11 cellular contexts compared by ENCODE assay signal in genomic region chr12:14841761-14842160, GRCh38. TPM values are rescaled to one million over a fixed set of nuclear protein-coding genes. Genes with fewer than 3 reads are reported as not detected.
DNase-seq lines count a peak whose midpoint lies in the region; ATAC-seq and TF ChIP-seq lines count a peak whose summit lies in the region.
"Had no signal": no experiment of that assay in that cellular context is flagged by ENCODE, and none has a peak within 500 bp of the region (broad histone marks: within the 10 kb centered on the region; RNA-seq: fewer than 3 reads in every experiment).

No MANE protein-coding gene starts in this region.

- no peak overlapping the region for H3K27ac Mint-ChIP-seq in activated CD8-positive, alpha-beta T cell treated with anti-CD3 and anti-CD28 coated beads for 36 hours
- no peak overlapping the region for H3K27ac Mint-ChIP-seq in stimulated activated effector memory CD8-positive, alpha-beta T cell treated with anti-CD3 and anti-CD28 coated beads, Interleukin-12 subunit alpha, Interleukin-12 subunit beta, amount 100 ng/mL, for 72 hours
- H3K27ac Mint-ChIP-seq: activated naive CD4-positive, alpha-beta T cell treated with anti-CD3 and anti-CD28 coated beads, Interleukin-2, amount 10 ng/mL, durations not matched to agents 7 days and 5 days; T-helper 1 cell treated with Interleukin-12 subunit alpha and Interleukin-12 subunit beta and Interleukin-4 antibody, amounts not matched to agents 30 μg/mL and 1 μg/mL, for 36 hours had no signal

- H3K27me3 ChIP-seq in right cardiac atrium (ENCODE audit: control insufficient read depth, insufficient read depth) = no peaks in the 10 kb centered on the region

- H3K9me3 Mint-ChIP-seq in activated CD8-positive, alpha-beta T cell treated with anti-CD3 and anti-CD28 coated beads for 36 hours = no peaks in the 10 kb centered on the region
- H3K9me3 Mint-ChIP-seq in stimulated activated effector memory CD8-positive, alpha-beta T cell treated with anti-CD3 and anti-CD28 coated beads, Interleukin-12 subunit alpha, Interleukin-12 subunit beta, amount 100 ng/mL, for 72 hours = no peaks in the 10 kb centered on the region
- H3K9me3 Mint-ChIP-seq: activated naive CD4-positive, alpha-beta T cell treated with anti-CD3 and anti-CD28 coated beads, Interleukin-2, amount 10 ng/mL, durations not matched to agents 7 days and 5 days; T-helper 1 cell treated with Interleukin-12 subunit alpha and Interleukin-12 subunit beta and Interleukin-4 antibody, amounts not matched to agents 30 μg/mL and 1 μg/mL, for 36 hours had no signal

- H3K4me3 ChIP-seq in astrocyte of the spinal cord (ENCODE audit: low read depth, low read length) (no peak overlapping the region), right cardiac atrium (ENCODE audit: low read length) (peak overlapping the region; percentile 80)

- 18% methylated on average over 3 of the region's 3 CpGs for WGBS in right cardiac atrium

- intact Hi-C loops in right cardiac atrium (cut with DNase I) = loop anchor here in 2 of 4 donors (5.0 to 10.0 kb wide), 2 partner anchors 67 to 151 kb away; a partner anchor contains a TSS
- intact Hi-C loops in activated CD8-positive, alpha-beta T cell treated with anti-CD3 and anti-CD28 coated beads for 36 hours (cut with micrococcal nuclease) = no loop called here

- peaks cover 6% of the 10 kb centered on the region for H3K27me3 Mint-ChIP-seq in activated CD8-positive, alpha-beta T cell treated with anti-CD3 and anti-CD28 coated beads for 36 hours

- H3K36me3 Mint-ChIP-seq in activated CD8-positive, alpha-beta T cell treated with anti-CD3 and anti-CD28 coated beads for 36 hours (ENCODE audit: low read depth) = no peaks in the 10 kb centered on the region
- H3K36me3 Mint-ChIP-seq in stimulated activated effector memory CD8-positive, alpha-beta T cell treated with anti-CD3 and anti-CD28 coated beads, Interleukin-12 subunit alpha, Interleukin-12 subunit beta, amount 100 ng/mL, for 72 hours = no peaks in the 10 kb centered on the region
- H3K36me3 Mint-ChIP-seq: activated naive CD4-positive, alpha-beta T cell treated with anti-CD3 and anti-CD28 coated beads, Interleukin-2, amount 10 ng/mL, durations not matched to agents 7 days and 5 days had no signal

- DNase-seq in GM03348 (ENCODE audit: low spot score) (peak; percentile 61), astrocyte of the spinal cord (ENCODE audit: low read depth, low spot score) (peak; percentile 40), right cardiac atrium (peak; percentile 75 to 83 (median 78)), renal cortical epithelial cell (ENCODE audit: low read depth) (peak; percentile 89), NCI-H1105 (lab: John Stamatoyannopoulos, UW) (no peak), NCI-H187 treated with DMSO at 0.1 percent for 48 hours (lab: John Stamatoyannopoulos, UW) (no peak)
- no peak for DNase-seq in activated CD8-positive, alpha-beta T cell treated with anti-CD3 and anti-CD28 coated beads for 36 hours
- no peak for DNase-seq in stimulated activated effector memory CD8-positive, alpha-beta T cell treated with anti-CD3 and anti-CD28 coated beads, Interleukin-12 subunit alpha, Interleukin-12 subunit beta, amount 100 ng/mL, for 72 hours (ENCODE audit: low spot score in 2 of 2)
- DNase-seq: activated naive CD4-positive, alpha-beta T cell treated with anti-CD3 and anti-CD28 coated beads, Interleukin-2, amount 10 ng/mL, durations not matched to agents 7 days and 5 days; NCI-H2081 treated with DMSO at 0.1 percent for 48 hours had no signal

- TF ChIP-seq CTCF in astrocyte of the spinal cord (IDR thresholded peaks at IDR 0.05; ENCODE audit: low read depth, low read length) = no peak
- no peak for TF ChIP-seq CTCF in activated CD8-positive, alpha-beta T cell treated with anti-CD3 and anti-CD28 coated beads for 36 hours (IDR thresholded peaks at IDR 0.05)

- H3K4me1 ChIP-seq in right cardiac atrium (ENCODE audit: control insufficient read depth, insufficient read depth, low read length) = peaks cover 8% of the 10 kb centered on the region

- POLR2A ChIA-PET in activated CD8-positive, alpha-beta T cell treated with anti-CD3 and anti-CD28 coated beads for 36 hours (lab: Charles Lee) = no interaction called here

- CTCF ChIA-PET in activated CD8-positive, alpha-beta T cell treated with anti-CD3 and anti-CD28 coated beads for 36 hours (lab: Charles Lee) = no interaction called here

- peaks cover 12% of the 10 kb centered on the region for H3K4me1 Mint-ChIP-seq in activated CD8-positive, alpha-beta T cell treated with anti-CD3 and anti-CD28 coated beads for 36 hours (ENCODE audit: low read depth)
- H3K4me1 Mint-ChIP-seq in stimulated activated effector memory CD8-positive, alpha-beta T cell treated with anti-CD3 and anti-CD28 coated beads, Interleukin-12 subunit alpha, Interleukin-12 subunit beta, amount 100 ng/mL, for 72 hours = peaks cover 6% of the 10 kb centered on the region

- no peak overlapping the region for H3K4me3 Mint-ChIP-seq in activated CD8-positive, alpha-beta T cell treated with anti-CD3 and anti-CD28 coated beads for 36 hours
- H3K4me3 Mint-ChIP-seq in stimulated activated effector memory CD8-positive, alpha-beta T cell treated with anti-CD3 and anti-CD28 coated beads, Interleukin-12 subunit alpha, Interleukin-12 subunit beta, amount 100 ng/mL, for 72 hours = no peak overlapping the region
- H3K4me3 Mint-ChIP-seq: activated naive CD4-positive, alpha-beta T cell treated with anti-CD3 and anti-CD28 coated beads, Interleukin-2, amount 10 ng/mL, durations not matched to agents 7 days and 5 days; T-helper 1 cell treated with Interleukin-12 subunit alpha and Interleukin-12 subunit beta and Interleukin-4 antibody, amounts not matched to agents 30 μg/mL and 1 μg/mL, for 36 hours had no signal

- no peaks in the 10 kb centered on the region for H3K9me3 ChIP-seq in right cardiac atrium (ENCODE audit: control insufficient read depth, low read length)

- peak overlapping the region; percentile 94 for H3K27ac ChIP-seq in right cardiac atrium (ENCODE audit: low read length)

- peak; percentile 91 to 92 for ATAC-seq in right cardiac atrium
- ATAC-seq in activated CD8-positive, alpha-beta T cell treated with anti-CD3 and anti-CD28 coated beads for 36 hours = no peak
- no peak for ATAC-seq in stimulated activated effector memory CD8-positive, alpha-beta T cell treated with anti-CD3 and anti-CD28 coated beads, Interleukin-12 subunit alpha, Interleukin-12 subunit beta, amount 100 ng/mL, for 72 hours

- in situ Hi-C loops in astrocyte of the spinal cord (cut with HindIII; ENCODE audit: low sequenced_read_pairs) = no loop called here

RNA-seq across cellular contexts. Expression of gene ART4, which starts 1.6 kb away (rescaled TPM):
- 10 to 100 TPM in 2 of 4 donors, 1 to 10 TPM in 2; 9.2 to 13.2 (median 10.2) TPM for total RNA-seq in right cardiac atrium
- 6.8 TPM for polyA plus RNA-seq in right cardiac atrium
- 1.0 TPM in 1 of 2 replicates, not detected in the other for total RNA-seq in renal cortical epithelial cell
- total RNA-seq in activated CD8-positive, alpha-beta T cell treated with anti-CD3 and anti-CD28 coated beads for 36 hours = not detected

RNA-seq across cellular contexts. Expression of gene SMCO3, which starts 27.8 kb away (rescaled TPM):
- under 1 TPM; 0.53 to 0.85 (median 0.68) TPM for total RNA-seq in right cardiac atrium
- 1.5 TPM for polyA plus RNA-seq in right cardiac atrium
- total RNA-seq in renal cortical epithelial cell = 1.0 TPM in 1 of 2 replicates, not detected in the other
- total RNA-seq in activated CD8-positive, alpha-beta T cell treated with anti-CD3 and anti-CD28 coated beads for 36 hours = not detected

RNA-seq across cellular contexts. Expression of gene C12orf60, which starts 38.3 kb away (rescaled TPM):
- 1 to 10 TPM; 1.4 to 2.7 (median 1.5) TPM for total RNA-seq in right cardiac atrium
- 3.8 TPM for polyA plus RNA-seq in right cardiac atrium
- 1.2 and 2.3 TPM in 2 replicates for total RNA-seq in renal cortical epithelial cell
- 1 to 10 TPM; 3.3 to 4.2 TPM for total RNA-seq in activated CD8-positive, alpha-beta T cell treated with anti-CD3 and anti-CD28 coated beads for 36 hours

RNA-seq across cellular contexts. Expression of gene WBP11, which starts 38.5 kb away (rescaled TPM):
- total RNA-seq in right cardiac atrium = 10 to 100 TPM; 51.9 to 63.7 (median 54.1) TPM
- 19.3 TPM for polyA plus RNA-seq in right cardiac atrium
- 5.4 and 23.4 TPM in 2 replicates for total RNA-seq in renal cortical epithelial cell
- total RNA-seq in activated CD8-positive, alpha-beta T cell treated with anti-CD3 and anti-CD28 coated beads for 36 hours = 100 to 1,000 TPM; 123 to 130 TPM

RNA-seq across cellular contexts. Expression of gene MGP, which starts 43.9 kb away (rescaled TPM):
- total RNA-seq in right cardiac atrium (1,000 to 10,000 TPM in 3 of 4 donors, 100 to 1,000 TPM in 1; 660 to 1,578 (median 1,064) TPM), renal cortical epithelial cell (0.35 and 0.80 TPM in 2 replicates)
- 841 TPM for polyA plus RNA-seq in right cardiac atrium
- total RNA-seq in activated CD8-positive, alpha-beta T cell treated with anti-CD3 and anti-CD28 coated beads for 36 hours = not detected

Comparison
In these comparisons a context has a peak if more than half of its experiments do, and no peak if none do; other contexts are left out.
1. DNase-seq: peak in GM03348 (single experiment), astrocyte of the spinal cord (single experiment), right cardiac atrium (3 of 3) and renal cortical epithelial cell (single experiment); none in activated CD8-positive, alpha-beta T cell treated with anti-CD3 and anti-CD28 coated beads for 36 hours (single experiment), stimulated activated effector memory CD8-positive, alpha-beta T cell treated with anti-CD3 and anti-CD28 coated beads, Interleukin-12 subunit alpha, Interleukin-12 subunit beta, amount 100 ng/mL, for 72 hours (0 of 2), NCI-H1105 (single experiment) and NCI-H187 treated with DMSO at 0.1 percent for 48 hours (single experiment).
2. ATAC-seq: peak in right cardiac atrium (2 of 2); none in activated CD8-positive, alpha-beta T cell treated with anti-CD3 and anti-CD28 coated beads for 36 hours (single experiment) and stimulated activated effector memory CD8-positive, alpha-beta T cell treated with anti-CD3 and anti-CD28 coated beads, Interleukin-12 subunit alpha, Interleukin-12 subunit beta, amount 100 ng/mL, for 72 hours (single experiment).